ENCODE assay signal across 1 cellular context in genomic region chr5:124596595-124597388, GRCh38.
TF ChIP-seq lines count a peak whose summit lies in the region.

No MANE protein-coding gene starts in this region.

TF ChIP-seq in HEK293, 187 proteins besides CTCF, POLR2A, EP300 and RAD21 (continued from another document and continues in another):
- TF ChIP-seq PRDM10 (tag by site-specific recombination; IDR thresholded peaks at IDR 0.05), result peak; percentile 68
- no peak for TF ChIP-seq RBAK (tag by site-specific recombination; IDR thresholded peaks at IDR 0.05)
- peak; percentile 83; the same call in 1 of the 2 replicates for TF ChIP-seq ZNF10 (tag by site-specific recombination; IDR thresholded peaks at IDR 0.05)
- TF ChIP-seq ZEB2 (tag by site-specific recombination; IDR thresholded peaks at IDR 0.05), result peak; percentile 71; the same call in 1 of the 2 replicates
- TF ChIP-seq OSR2 (tag by site-specific recombination; IDR thresholded peaks at IDR 0.05), result peak; percentile 45; the same call in 1 of the 2 replicates
- TF ChIP-seq ZNF776 (tag by site-specific recombination; IDR thresholded peaks at IDR 0.05; ENCODE audit: borderline replicate concordance), result no peak
- TF ChIP-seq TRIM28 (IDR thresholded peaks at IDR 0.05; ENCODE audit: borderline replicate concordance, low read length), result no peak
- TF ChIP-seq TSHZ1 (tag by site-specific recombination; IDR thresholded peaks at IDR 0.05; ENCODE audit: borderline replicate concordance), result peak; percentile 58; the same call in 1 of the 2 replicates
- no peak for TF ChIP-seq MYNN (tag by site-specific recombination; IDR thresholded peaks at IDR 0.05; ENCODE audit: borderline replicate concordance)
- TF ChIP-seq HOXC10 (CRISPR knock-in tag; IDR thresholded peaks at IDR 0.05), result no peak
- TF ChIP-seq ZNF184 (tag by site-specific recombination; IDR thresholded peaks at IDR 0.05), result peak; percentile 24; the same call in 1 of the 2 replicates
- peak; percentile 74 for TF ChIP-seq ZNF366 (tag by site-specific recombination; conservative IDR thresholded peaks at IDR 0.05)
- TF ChIP-seq SCRT1 (tag by site-specific recombination; IDR thresholded peaks at IDR 0.05; ENCODE audit: borderline replicate concordance), result no peak
- TF ChIP-seq YY1 (tag by site-specific recombination; IDR thresholded peaks at IDR 0.05), result no peak
- no peak for TF ChIP-seq ZNF664 (tag by site-specific recombination; IDR thresholded peaks at IDR 0.05)
- TF ChIP-seq ZNF473 (tag by site-specific recombination; IDR thresholded peaks at IDR 0.05), result no peak
- 0 out of 2 replicates have a peak, but pooled peaks have one; percentile 33 for TF ChIP-seq SP3 (tag by site-specific recombination; IDR thresholded peaks at IDR 0.05)
- peak; percentile 42; the same call in 1 of the 2 replicates for TF ChIP-seq INSM2 (tag by site-specific recombination; IDR thresholded peaks at IDR 0.05)
- peak; percentile 22; the same call in 1 of the 2 replicates for TF ChIP-seq ZXDB (tag by site-specific recombination; IDR thresholded peaks at IDR 0.05)
- peak; percentile 54; the same call in 1 of the 2 replicates for TF ChIP-seq ZNF398 (tag by site-specific recombination; IDR thresholded peaks at IDR 0.05)
- no peak for TF ChIP-seq ZNF768 (tag by site-specific recombination; IDR thresholded peaks at IDR 0.05)
- TF ChIP-seq ZNF362 (tag by site-specific recombination; IDR thresholded peaks at IDR 0.05), result 0 out of 2 replicates have a peak, but pooled peaks have one; percentile 23
- TF ChIP-seq ZNF26 (tag by site-specific recombination; IDR thresholded peaks at IDR 0.05), result no peak
- TF ChIP-seq ZNF600 (tag by site-specific recombination; IDR thresholded peaks at IDR 0.05), result peak; percentile 93
- 0 out of 2 replicates have a peak, but pooled peaks have one; percentile 5 for TF ChIP-seq FEZF1 (tag by site-specific recombination; IDR thresholded peaks at IDR 0.05)
- TF ChIP-seq ZNF549 (tag by site-specific recombination; IDR thresholded peaks at IDR 0.05), result no peak
- TF ChIP-seq PRDM6 (tag by site-specific recombination; IDR thresholded peaks at IDR 0.05), result peak; percentile 26; the same call in 1 of the 2 replicates
- TF ChIP-seq SP7 (tag by site-specific recombination; IDR thresholded peaks at IDR 0.05), result peak; percentile 71
- peak; percentile 62; the same call in 1 of the 2 replicates for TF ChIP-seq GFI1B (tag by site-specific recombination; IDR thresholded peaks at IDR 0.05)
- TF ChIP-seq ZNF335 (tag by site-specific recombination; conservative IDR thresholded peaks at IDR 0.05), result peak; percentile 49
- no peak for TF ChIP-seq SP2 (tag by site-specific recombination; IDR thresholded peaks at IDR 0.05)
- 0 out of 2 replicates have a peak, but pooled peaks have one; percentile 26 for TF ChIP-seq REST (tag by site-specific recombination; IDR thresholded peaks at IDR 0.05)
- peak; percentile 30; the same call in 1 of the 2 replicates for TF ChIP-seq ZNF394 (tag by site-specific recombination; IDR thresholded peaks at IDR 0.05; ENCODE audit: borderline replicate concordance)
- TF ChIP-seq BCL6B (tag by site-specific recombination; IDR thresholded peaks at IDR 0.05), result no peak
- peak; percentile 36; the same call in 1 of the 2 replicates for TF ChIP-seq PRDM1 (tag by site-specific recombination; IDR thresholded peaks at IDR 0.05)
